In the genomic region with DNA sequence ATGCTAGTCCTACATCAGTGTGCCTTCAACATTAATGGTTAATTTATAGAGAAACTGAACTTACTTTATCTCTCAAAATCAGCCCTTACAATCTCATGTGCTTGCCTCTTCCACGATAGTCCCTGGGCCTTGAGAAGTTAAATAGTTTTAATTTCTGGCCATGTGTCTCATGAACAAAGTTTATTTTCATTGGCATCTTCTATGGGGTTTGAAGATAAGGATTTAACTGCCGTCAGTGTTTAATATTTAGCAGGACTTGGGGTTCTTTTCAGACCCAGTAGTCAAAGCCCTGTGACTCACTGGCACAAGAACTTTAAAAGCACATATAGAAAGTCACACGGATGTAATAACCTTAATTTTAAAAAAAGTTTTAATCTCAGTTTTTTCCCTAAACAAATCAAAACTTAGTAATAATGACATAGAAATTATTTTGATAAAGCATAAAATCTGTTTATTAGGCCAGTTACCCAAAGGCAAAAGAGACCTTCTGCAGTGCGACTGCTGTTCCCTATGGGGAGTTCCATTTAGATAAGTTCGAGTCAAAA, we compare ENCODE assay signal across 18 cellular contexts. TPM values are rescaled to one million over a fixed set of nuclear protein-coding genes. Genes with fewer than 3 reads are reported as not detected.
DNase-seq lines count a peak whose midpoint lies in the region; ATAC-seq and TF ChIP-seq lines count a peak whose summit lies in the region.
"Had no signal": no experiment of that assay in that cellular context is flagged by ENCODE, and none has a peak within 500 bp of the region (broad histone marks: within the 10 kb centered on the region; RNA-seq: fewer than 3 reads in every experiment).

No MANE protein-coding gene starts in this region.

- H3K4me2 ChIP-seq in BLaER1 (0 out of 2 replicates have a peak overlapping the region, but pooled peaks have one; percentile 0), smooth muscle cell (no peak overlapping the region)

- H3K4me3 ChIP-seq in BLaER1 (no peak overlapping the region), cardiac fibroblast (replicated peaks in 1 of 2; ENCODE audit: low read depth in 2 of 2, low read length in 2 of 2) (no peak overlapping the region), transverse colon (no peak overlapping the region), smooth muscle cell (no peak overlapping the region)

- H3K79me2 ChIP-seq in smooth muscle cell (ENCODE audit: low read depth), result no peaks in the 10 kb centered on the region

- 44 to 58% methylated on average over 2 to 5 of the region's 5 CpGs for WGBS in transverse colon (ENCODE audit: low coverage in 1 of 2), 2 donors
- WGBS in smooth muscle cell (ENCODE audit: low lambda C conversion rate), result 51% methylated on average over 5 of the region's 5 CpGs

- no peak overlapping the region for H3K27ac ChIP-seq in BLaER1
- no peak overlapping the region for H3K27ac ChIP-seq in transverse colon
- no peak overlapping the region for H3K27ac ChIP-seq in smooth muscle cell (ENCODE audit: low read depth)

- no peaks in the 10 kb centered on the region for H3K36me3 ChIP-seq in BLaER1
- no peaks in the 10 kb centered on the region for H3K36me3 ChIP-seq in transverse colon
- no peaks in the 10 kb centered on the region for H3K36me3 ChIP-seq in smooth muscle cell (ENCODE audit: low read depth)

- ATAC-seq in left lobe of liver, result peak; percentile 75

- TF ChIP-seq POLR2A in transverse colon (IDR thresholded peaks at IDR 0.05), result no peak

- no peak overlapping the region for H3K27ac Mint-ChIP-seq in activated T-helper 1 cell treated with anti-CD3 and anti-CD28 coated beads, Interleukin-12 subunit alpha, Interleukin-12 subunit beta, Interleukin-2, Interleukin-4 antibody, amounts not matched to agents 30 ng/mL and 10 ng/mL and 1 ng/mL, durations not matched to agents 14 hours and 24 hours and 36 hours
- H3K27ac Mint-ChIP-seq: CD4-positive, alpha-beta T cell; HFFc6 had no signal

- H3K9ac ChIP-seq in BLaER1 (no peak overlapping the region), smooth muscle cell (ENCODE audit: low read depth) (no peak overlapping the region)

- H3K27me3 ChIP-seq in BLaER1, result peaks cover 71% of the 10 kb centered on the region
- H3K27me3 ChIP-seq in transverse colon, result no peaks in the 10 kb centered on the region
- no peaks in the 10 kb centered on the region for H3K27me3 ChIP-seq in smooth muscle cell (ENCODE audit: low read depth)

- in situ Hi-C loops in transverse colon (cut with MboI; ENCODE audit: low pct_ligation_motif_present in 1 of 4, low pct_unique_long_range_greater_than_20kb in 1 of 4, low sequenced_read_pairs in 3 of 4), result no loop called here

- H3K27me3 Mint-ChIP-seq in activated T-helper 1 cell treated with anti-CD3 and anti-CD28 coated beads, Interleukin-12 subunit alpha, Interleukin-12 subunit beta, Interleukin-2, Interleukin-4 antibody, amounts not matched to agents 30 ng/mL and 10 ng/mL and 1 ng/mL, durations not matched to agents 14 hours and 24 hours and 36 hours (ENCODE audit: insufficient read depth), result peaks cover 8% of the 10 kb centered on the region
- H3K27me3 Mint-ChIP-seq: CD4-positive, alpha-beta T cell had no signal

- no peaks in the 10 kb centered on the region for H4K20me1 ChIP-seq in BLaER1
- H4K20me1 ChIP-seq in smooth muscle cell (ENCODE audit: low read depth), result no peaks in the 10 kb centered on the region

- TF ChIP-seq CTCF in cardiac fibroblast (IDR thresholded peaks at IDR 0.05; ENCODE audit: low read depth, low read length), result no peak
- no peak for TF ChIP-seq CTCF in transverse colon (IDR thresholded peaks at IDR 0.05)
- no peak for TF ChIP-seq CTCF in smooth muscle cell (IDR thresholded peaks at IDR 0.05; ENCODE audit: borderline replicate concordance, insufficient read depth, poor library complexity, severe bottlenecking)

- no peaks in the 10 kb centered on the region for H3F3A ChIP-seq in smooth muscle cell (ENCODE audit: low read depth)

- H3K4me1 ChIP-seq in BLaER1 (no peaks in the 10 kb centered on the region), transverse colon (no peaks in the 10 kb centered on the region), smooth muscle cell (ENCODE audit: low read depth) (no peaks in the 10 kb centered on the region)

- H3K9me3 ChIP-seq in BLaER1 (peaks cover 6% of the 10 kb centered on the region), transverse colon (no peaks in the 10 kb centered on the region), smooth muscle cell (replicated peaks; ENCODE audit: low read depth) (no peaks in the 10 kb centered on the region)

- TF ChIP-seq EP300 in transverse colon (IDR thresholded peaks at IDR 0.05; ENCODE audit: low read depth), result no peak

- no peaks in the 10 kb centered on the region for H3K36me3 Mint-ChIP-seq in activated T-helper 1 cell treated with anti-CD3 and anti-CD28 coated beads, Interleukin-12 subunit alpha, Interleukin-12 subunit beta, Interleukin-2, Interleukin-4 antibody, amounts not matched to agents 30 ng/mL and 10 ng/mL and 1 ng/mL, durations not matched to agents 14 hours and 24 hours and 36 hours (ENCODE audit: low read depth)

- intact Hi-C loops in transverse colon (cut with DNase I; ENCODE audit: low total_unique reads), result no loop called here
- intact Hi-C loops in activated T-helper 1 cell treated with anti-CD3 and anti-CD28 coated beads, Interleukin-12 subunit alpha, Interleukin-12 subunit beta, Interleukin-2, Interleukin-4 antibody, amounts not matched to agents 30 ng/mL and 10 ng/mL and 1 ng/mL, durations not matched to agents 14 hours and 24 hours and 36 hours (cut with micrococcal nuclease), result no loop called here

- H3K4me1 Mint-ChIP-seq in activated T-helper 1 cell treated with anti-CD3 and anti-CD28 coated beads, Interleukin-12 subunit alpha, Interleukin-12 subunit beta, Interleukin-2, Interleukin-4 antibody, amounts not matched to agents 30 ng/mL and 10 ng/mL and 1 ng/mL, durations not matched to agents 14 hours and 24 hours and 36 hours (ENCODE audit: low read depth), result no peaks in the 10 kb centered on the region

- DNase-seq in OCI-M1 (lab: John Stamatoyannopoulos, UW) (peak; percentile 75), cardiac fibroblast (ENCODE audit: low read depth in 2 of 2) (peak; percentile 43 to 47), left lobe of liver (ENCODE audit: low spot score) (no peak), transverse colon (no peak), smooth muscle cell (lab: John Stamatoyannopoulos, UW; ENCODE audit: unreplicated experiment) (no peak)
- DNase-seq in activated T-helper 1 cell treated with anti-CD3 and anti-CD28 coated beads, Interleukin-12 subunit alpha, Interleukin-12 subunit beta, Interleukin-2, Interleukin-4 antibody, amounts not matched to agents 30 ng/mL and 10 ng/mL and 1 ng/mL, durations not matched to agents 14 hours and 24 hours and 36 hours (ENCODE audit: low spot score), result no peak
- DNase-seq in activated T-cell treated with anti-CD3 and anti-CD28 coated beads, Interleukin-2, amount 50 U/mL, for 48 hours, result no peak
- DNase-seq: CD4-positive, alpha-beta T cell; DND-41; HFFc6; MM.1S; NCI-H1105; NCI-H187; NCI-H446; SIG-M5 had no signal

- H3K4me3 Mint-ChIP-seq in activated T-helper 1 cell treated with anti-CD3 and anti-CD28 coated beads, Interleukin-12 subunit alpha, Interleukin-12 subunit beta, Interleukin-2, Interleukin-4 antibody, amounts not matched to agents 30 ng/mL and 10 ng/mL and 1 ng/mL, durations not matched to agents 14 hours and 24 hours and 36 hours, result no peak overlapping the region
- H3K4me3 Mint-ChIP-seq: CD4-positive, alpha-beta T cell; HFFc6 had no signal

- H3K9me3 Mint-ChIP-seq in activated T-helper 1 cell treated with anti-CD3 and anti-CD28 coated beads, Interleukin-12 subunit alpha, Interleukin-12 subunit beta, Interleukin-2, Interleukin-4 antibody, amounts not matched to agents 30 ng/mL and 10 ng/mL and 1 ng/mL, durations not matched to agents 14 hours and 24 hours and 36 hours, result no peaks in the 10 kb centered on the region
- H3K9me3 Mint-ChIP-seq: CD4-positive, alpha-beta T cell; HFFc6 had no signal

- no peak overlapping the region for H2AFZ ChIP-seq in smooth muscle cell (ENCODE audit: low read depth)

RNA-seq across cellular contexts. Expression of a gene that starts 10.1 kb away (rescaled TPM):
- total RNA-seq in left lobe of liver (22.9 TPM), transverse colon (10 to 100 TPM; 28.7 to 44.1 (median 32.8) TPM), smooth muscle cell (15.1 and 21.0 TPM in 2 replicates)
- total RNA-seq in activated T-helper 1 cell treated with anti-CD3 and anti-CD28 coated beads, Interleukin-12 subunit alpha, Interleukin-12 subunit beta, Interleukin-2, Interleukin-4 antibody, amounts not matched to agents 30 ng/mL and 10 ng/mL and 1 ng/mL, durations not matched to agents 14 hours and 24 hours and 36 hours, result 27.8 and 28.7 TPM in 2 replicates
- polyA plus RNA-seq in smooth muscle cell, result 11.6 and 17.5 TPM in 2 replicates

RNA-seq across cellular contexts. Expression of a gene that starts 19.1 kb away (rescaled TPM):
- total RNA-seq in left lobe of liver (not detected), transverse colon (not detected), smooth muscle cell (not detected in 2 replicates)
- not detected in 2 replicates for total RNA-seq in activated T-helper 1 cell treated with anti-CD3 and anti-CD28 coated beads, Interleukin-12 subunit alpha, Interleukin-12 subunit beta, Interleukin-2, Interleukin-4 antibody, amounts not matched to agents 30 ng/mL and 10 ng/mL and 1 ng/mL, durations not matched to agents 14 hours and 24 hours and 36 hours
- polyA plus RNA-seq in smooth muscle cell, result not detected in 2 replicates
- total RNA-seq: CD4-positive, alpha-beta T cell; H1; HFFc6; RPMI7951 had no signal
- polyA plus RNA-seq: H1 had no signal

RNA-seq across cellular contexts. Expression of a gene that starts 52.7 kb away (rescaled TPM):
- total RNA-seq in left lobe of liver, result 9.6 TPM
- total RNA-seq in transverse colon, result 100 to 1,000 TPM in 1 of 4 donors, 10 to 100 TPM in 3; 12.7 to 134 (median 24.9) TPM
- 186 and 188 TPM in 2 replicates for total RNA-seq in activated T-helper 1 cell treated with anti-CD3 and anti-CD28 coated beads, Interleukin-12 subunit alpha, Interleukin-12 subunit beta, Interleukin-2, Interleukin-4 antibody, amounts not matched to agents 30 ng/mL and 10 ng/mL and 1 ng/mL, durations not matched to agents 14 hours and 24 hours and 36 hours
- total RNA-seq in smooth muscle cell, result 18.7 and 23.4 TPM in 2 replicates
- polyA plus RNA-seq in smooth muscle cell, result 31.2 and 35.1 TPM in 2 replicates

Comparison
In these comparisons a context has a peak if more than half of its experiments do, and no peak if none do; other contexts are left out.
1. DNase-seq: peak in OCI-M1 (single experiment) and cardiac fibroblast (2 of 2); none in left lobe of liver (single experiment), transverse colon (single experiment), activated T-helper 1 cell treated with anti-CD3 and anti-CD28 coated beads, Interleukin-12 subunit alpha, Interleukin-12 subunit beta, Interleukin-2, Interleukin-4 antibody, amounts not matched to agents 30 ng/mL and 10 ng/mL and 1 ng/mL, durations not matched to agents 14 hours and 24 hours and 36 hours (single experiment), smooth muscle cell (single experiment) and activated T-cell treated with anti-CD3 and anti-CD28 coated beads, Interleukin-2, amount 50 U/mL, for 48 hours (0 of 2).